1 cellular context compared by ENCODE assay signal in the genomic region with DNA sequence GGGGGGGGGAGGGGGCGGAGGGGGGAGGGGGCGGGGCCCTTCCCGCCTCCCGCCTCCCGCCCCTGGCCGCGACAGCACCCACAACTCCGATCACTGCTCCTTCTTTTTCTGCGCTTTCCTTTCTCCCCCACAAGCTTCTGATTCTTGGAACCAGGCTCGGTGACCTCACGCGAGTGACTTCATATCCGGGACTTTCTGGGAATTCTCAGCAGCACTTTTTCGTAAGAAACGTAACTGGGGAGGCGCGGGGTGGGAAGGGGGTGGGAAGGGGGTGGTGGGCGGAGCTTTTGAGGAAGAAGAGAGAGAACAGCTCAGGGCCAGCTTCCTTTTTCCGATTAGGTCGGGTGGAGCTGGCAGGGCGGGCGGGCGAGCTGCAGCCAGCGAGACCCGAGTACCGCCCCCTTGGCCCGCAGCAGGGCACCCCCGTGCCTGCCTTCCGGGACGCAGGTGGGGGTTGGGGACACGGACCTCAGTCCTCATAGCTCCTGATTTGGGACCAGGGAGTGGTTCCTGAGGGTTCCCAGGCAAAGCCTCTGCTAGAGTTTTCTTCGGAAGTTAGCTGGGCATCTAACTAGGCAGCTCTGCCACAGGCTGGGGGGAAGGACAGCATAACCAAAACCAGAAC.
A peak's percentile ranks its signal among the peaks of the same experiment; 100 is the strongest.
TF ChIP-seq lines count a peak whose summit lies in the region.

No MANE protein-coding gene starts in this region.

TF ChIP-seq in K562, 482 proteins besides CTCF, POLR2A, EP300 and RAD21 (continues in another document):
- TF ChIP-seq GTF2F1 (IDR thresholded peaks at IDR 0.05; ENCODE audit: low read depth, low read length): 0 out of 2 replicates have a peak, but pooled peaks have one; percentile 48
- TF ChIP-seq ZNF75A (CRISPR knock-in tag; IDR thresholded peaks at IDR 0.05): no peak
- TF ChIP-seq ELF1 (tag; IDR thresholded peaks at IDR 0.05): peak; percentile 36; the same call in 1 of the 2 replicates
- TF ChIP-seq, protein P1, sequence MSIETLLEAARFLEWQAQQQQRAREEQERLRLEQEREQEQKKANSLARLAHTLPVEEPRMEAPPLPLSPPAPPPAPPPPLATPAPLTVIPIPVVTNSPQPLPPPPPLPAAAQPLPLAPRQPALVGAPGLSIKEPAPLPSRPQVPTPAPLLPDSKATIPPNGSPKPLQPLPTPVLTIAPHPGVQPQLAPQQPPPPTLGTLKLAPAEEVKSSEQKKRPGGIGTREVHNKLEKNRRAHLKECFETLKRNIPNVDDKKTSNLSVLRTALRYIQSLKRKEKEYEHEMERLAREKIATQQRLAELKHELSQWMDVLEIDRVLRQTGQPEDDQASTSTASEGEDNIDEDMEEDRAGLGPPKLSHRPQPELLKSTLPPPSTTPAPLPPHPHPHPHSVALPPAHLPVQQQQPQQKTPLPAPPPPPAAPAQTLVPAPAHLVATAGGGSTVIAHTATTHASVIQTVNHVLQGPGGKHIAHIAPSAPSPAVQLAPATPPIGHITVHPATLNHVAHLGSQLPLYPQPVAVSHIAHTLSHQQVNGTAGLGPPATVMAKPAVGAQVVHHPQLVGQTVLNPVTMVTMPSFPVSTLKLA (conservative IDR thresholded peaks at IDR 0.05): peak in 1 of 2 experiments; percentile 20; a peak in 1 of 4 replicates
- peak; percentile 75 for TF ChIP-seq KDM5B (IDR thresholded peaks at IDR 0.05; ENCODE audit: insufficient replicate concordance, low read depth, low read length)
- no peak for TF ChIP-seq ZNF174 (CRISPR knock-in tag; IDR thresholded peaks at IDR 0.05)
- no peak; the same call in 1 of the 2 replicates for TF ChIP-seq ARID1B (IDR thresholded peaks at IDR 0.05)
- 0 out of 2 replicates have a peak, but pooled peaks have one; percentile 36 for TF ChIP-seq SMAD4 (CRISPR knock-in tag; conservative IDR thresholded peaks at IDR 0.05)
- TF ChIP-seq FIP1L1 (IDR thresholded peaks at IDR 0.05; ENCODE audit: low read depth, low read length, poor library complexity, severe bottlenecking): no peak
- 0 out of 2 replicates have a peak, but pooled peaks have one; percentile 59 for TF ChIP-seq FOXJ2 (tag; IDR thresholded peaks at IDR 0.05)
- TF ChIP-seq ZBTB7A (IDR thresholded peaks at IDR 0.05; ENCODE audit: borderline replicate concordance, control insufficient read depth, low read depth, low read length): peak; percentile 57; the same call in 1 of the 2 replicates
- 0 out of 2 replicates have a peak, but pooled peaks have one; percentile 38 for TF ChIP-seq MBD2 (IDR thresholded peaks at IDR 0.05; ENCODE audit: borderline replicate concordance, low read depth)
- TF ChIP-seq FOXP1 (CRISPR knock-in tag; IDR thresholded peaks at IDR 0.05): no peak
- no peak for TF ChIP-seq NR2C2 (CRISPR knock-in tag; IDR thresholded peaks at IDR 0.05)
- peak; percentile 84 for TF ChIP-seq NR2C2 (tag; IDR thresholded peaks at IDR 0.05)
- 0 out of 2 replicates have a peak, but pooled peaks have one; percentile 40 for TF ChIP-seq HIVEP1 (CRISPR knock-in tag; IDR thresholded peaks at IDR 0.05)
- no peak for TF ChIP-seq SREBF2 (CRISPR knock-in tag; IDR thresholded peaks at IDR 0.05)
- TF ChIP-seq, protein P2, sequence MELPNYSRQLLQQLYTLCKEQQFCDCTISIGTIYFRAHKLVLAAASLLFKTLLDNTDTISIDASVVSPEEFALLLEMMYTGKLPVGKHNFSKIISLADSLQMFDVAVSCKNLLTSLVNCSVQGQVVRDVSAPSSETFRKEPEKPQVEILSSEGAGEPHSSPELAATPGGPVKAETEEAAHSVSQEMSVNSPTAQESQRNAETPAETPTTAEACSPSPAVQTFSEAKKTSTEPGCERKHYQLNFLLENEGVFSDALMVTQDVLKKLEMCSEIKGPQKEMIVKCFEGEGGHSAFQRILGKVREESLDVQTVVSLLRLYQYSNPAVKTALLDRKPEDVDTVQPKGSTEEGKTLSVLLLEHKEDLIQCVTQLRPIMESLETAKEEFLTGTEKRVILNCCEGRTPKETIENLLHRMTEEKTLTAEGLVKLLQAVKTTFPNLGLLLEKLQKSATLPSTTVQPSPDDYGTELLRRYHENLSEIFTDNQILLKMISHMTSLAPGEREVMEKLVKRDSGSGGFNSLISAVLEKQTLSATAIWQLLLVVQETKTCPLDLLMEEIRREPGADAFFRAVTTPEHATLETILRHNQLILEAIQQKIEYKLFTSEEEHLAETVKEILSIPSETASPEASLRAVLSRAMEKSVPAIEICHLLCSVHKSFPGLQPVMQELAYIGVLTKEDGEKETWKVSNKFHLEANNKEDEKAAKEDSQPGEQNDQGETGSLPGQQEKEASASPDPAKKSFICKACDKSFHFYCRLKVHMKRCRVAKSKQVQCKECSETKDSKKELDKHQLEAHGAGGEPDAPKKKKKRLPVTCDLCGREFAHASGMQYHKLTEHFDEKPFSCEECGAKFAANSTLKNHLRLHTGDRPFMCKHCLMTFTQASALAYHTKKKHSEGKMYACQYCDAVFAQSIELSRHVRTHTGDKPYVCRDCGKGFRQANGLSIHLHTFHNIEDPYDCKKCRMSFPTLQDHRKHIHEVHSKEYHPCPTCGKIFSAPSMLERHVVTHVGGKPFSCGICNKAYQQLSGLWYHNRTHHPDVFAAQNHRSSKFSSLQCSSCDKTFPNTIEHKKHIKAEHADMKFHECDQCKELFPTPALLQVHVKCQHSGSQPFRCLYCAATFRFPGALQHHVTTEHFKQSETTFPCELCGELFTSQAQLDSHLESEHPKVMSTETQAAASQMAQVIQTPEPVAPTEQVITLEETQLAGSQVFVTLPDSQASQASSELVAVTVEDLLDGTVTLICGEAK (IDR thresholded peaks at IDR 0.05): peak; percentile 58; the same call in 1 of the 2 replicates
- TF ChIP-seq, protein P2 (CRISPR knock-in tag; IDR thresholded peaks at IDR 0.05): no peak
- TF ChIP-seq SP1 (CRISPR knock-in tag; IDR thresholded peaks at IDR 0.05): peak; percentile 32; the same call in 1 of the 2 replicates
- no peak for TF ChIP-seq ZNF224 (CRISPR knock-in tag; IDR thresholded peaks at IDR 0.05)
- TF ChIP-seq, protein P3, sequence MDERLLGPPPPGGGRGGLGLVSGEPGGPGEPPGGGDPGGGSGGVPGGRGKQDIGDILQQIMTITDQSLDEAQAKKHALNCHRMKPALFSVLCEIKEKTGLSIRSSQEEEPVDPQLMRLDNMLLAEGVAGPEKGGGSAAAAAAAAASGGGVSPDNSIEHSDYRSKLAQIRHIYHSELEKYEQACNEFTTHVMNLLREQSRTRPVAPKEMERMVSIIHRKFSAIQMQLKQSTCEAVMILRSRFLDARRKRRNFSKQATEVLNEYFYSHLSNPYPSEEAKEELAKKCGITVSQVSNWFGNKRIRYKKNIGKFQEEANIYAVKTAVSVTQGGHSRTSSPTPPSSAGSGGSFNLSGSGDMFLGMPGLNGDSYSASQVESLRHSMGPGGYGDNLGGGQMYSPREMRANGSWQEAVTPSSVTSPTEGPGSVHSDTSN (CRISPR knock-in tag; IDR thresholded peaks at IDR 0.05; ENCODE audit: low read depth): no peak
- TF ChIP-seq, protein P3 (tag; conservative IDR thresholded peaks at IDR 0.05; ENCODE audit: low read depth): no peak
- TF ChIP-seq CREB1 (IDR thresholded peaks at IDR 0.05): peak; percentile 92
- TF ChIP-seq CREB1 (CRISPR knock-in tag; IDR thresholded peaks at IDR 0.05): peak; percentile 78; the same call in 1 of the 2 replicates
- TF ChIP-seq, protein P4, sequence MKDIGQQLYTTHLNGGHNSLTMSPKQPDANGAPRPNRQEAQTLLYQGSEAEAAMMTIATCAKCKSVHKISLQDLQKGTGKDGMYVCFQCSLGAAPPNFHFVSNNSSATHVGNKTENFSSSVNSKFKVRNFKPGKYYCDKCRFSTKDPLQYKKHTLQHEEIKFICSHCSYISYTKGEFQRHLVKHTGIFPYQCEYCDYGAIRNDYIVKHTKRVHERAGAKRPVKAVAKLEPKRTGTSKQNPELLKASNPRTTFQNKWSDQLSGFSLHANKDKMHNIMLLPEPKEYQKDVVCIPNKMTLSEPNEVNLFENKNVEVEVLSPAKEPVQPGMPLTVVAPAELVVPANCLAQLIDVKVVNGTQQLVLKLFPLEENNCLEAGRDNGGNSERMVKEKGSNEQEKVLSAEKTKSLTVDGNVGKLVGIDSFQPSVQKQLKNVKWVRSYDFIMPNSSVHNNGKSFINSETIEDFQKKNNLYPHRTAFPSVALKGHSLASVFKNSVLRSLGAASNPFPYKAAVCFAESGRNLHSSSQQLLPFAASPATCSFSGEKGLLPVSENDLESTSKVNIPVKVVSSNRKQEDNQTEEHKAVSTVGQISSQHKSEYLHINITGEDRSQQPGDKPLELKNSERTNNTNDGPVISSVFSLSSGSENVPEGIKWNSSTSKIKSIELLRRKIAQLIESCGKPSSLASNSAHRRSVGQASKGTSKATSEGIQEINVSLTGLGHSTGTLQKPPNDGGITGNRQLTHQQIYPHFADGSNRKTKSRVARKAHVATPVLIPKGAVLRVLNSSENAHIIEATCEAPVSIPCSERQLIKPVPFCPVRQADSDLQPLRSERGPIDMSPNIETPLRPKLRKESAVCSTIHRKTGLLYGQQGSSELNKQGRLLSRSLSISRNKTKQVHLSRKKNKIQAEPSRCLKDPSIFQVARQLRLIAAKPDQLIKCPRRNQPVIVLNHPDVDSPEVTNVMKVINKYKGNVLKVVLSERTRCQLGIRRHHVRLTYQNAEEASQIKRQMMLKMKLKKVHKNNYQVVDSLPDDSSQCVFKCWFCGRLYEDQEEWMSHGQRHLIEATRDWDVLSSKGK (CRISPR knock-in tag; IDR thresholded peaks at IDR 0.05): no peak
- TF ChIP-seq HNRNPH1 (optimal IDR thresholded peaks at IDR 0.05; ENCODE audit: low read depth, low read length): no peak
- peak; percentile 53 for TF ChIP-seq CCNT2 (IDR thresholded peaks at IDR 0.05; ENCODE audit: borderline replicate concordance, extremely low read depth, insufficient read length, low read depth, low read length)
- TF ChIP-seq, protein P5, sequence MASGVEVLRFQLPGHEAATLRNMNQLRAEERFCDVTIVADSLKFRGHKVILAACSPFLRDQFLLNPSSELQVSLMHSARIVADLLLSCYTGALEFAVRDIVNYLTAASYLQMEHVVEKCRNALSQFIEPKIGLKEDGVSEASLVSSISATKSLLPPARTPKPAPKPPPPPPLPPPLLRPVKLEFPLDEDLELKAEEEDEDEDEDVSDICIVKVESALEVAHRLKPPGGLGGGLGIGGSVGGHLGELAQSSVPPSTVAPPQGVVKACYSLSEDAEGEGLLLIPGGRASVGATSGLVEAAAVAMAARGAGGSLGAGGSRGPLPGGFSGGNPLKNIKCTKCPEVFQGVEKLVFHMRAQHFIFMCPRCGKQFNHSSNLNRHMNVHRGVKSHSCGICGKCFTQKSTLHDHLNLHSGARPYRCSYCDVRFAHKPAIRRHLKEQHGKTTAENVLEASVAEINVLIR (CRISPR knock-in tag; IDR thresholded peaks at IDR 0.05): 0 out of 2 replicates have a peak, but pooled peaks have one; percentile 35
- peak; percentile 33 for TF ChIP-seq HNRNPLL (IDR thresholded peaks at IDR 0.05; ENCODE audit: low read depth, low read length, poor library complexity, severe bottlenecking)
- TF ChIP-seq CREM (IDR thresholded peaks at IDR 0.05; ENCODE audit: low read depth): peak; percentile 93
- TF ChIP-seq KLF13 (tag; IDR thresholded peaks at IDR 0.05; ENCODE audit: borderline replicate concordance, low read depth): 0 out of 2 replicates have a peak, but pooled peaks have one; percentile 31
- peak; percentile 63; the same call in 1 of the 2 replicates for TF ChIP-seq NCOA1 (IDR thresholded peaks at IDR 0.05; ENCODE audit: low read depth)
- peak; percentile 88 for TF ChIP-seq GABPA (tag; conservative IDR thresholded peaks at IDR 0.05; ENCODE audit: low read depth)
- TF ChIP-seq ZNF143 (CRISPR knock-in tag; IDR thresholded peaks at IDR 0.05): no peak
- peak; percentile 71 for TF ChIP-seq CHD1 (IDR thresholded peaks at IDR 0.05; ENCODE audit: low read length)
- TF ChIP-seq PHF8 (IDR thresholded peaks at IDR 0.05; ENCODE audit: borderline replicate concordance, low read length): peak; percentile 88
- TF ChIP-seq, protein P6, sequence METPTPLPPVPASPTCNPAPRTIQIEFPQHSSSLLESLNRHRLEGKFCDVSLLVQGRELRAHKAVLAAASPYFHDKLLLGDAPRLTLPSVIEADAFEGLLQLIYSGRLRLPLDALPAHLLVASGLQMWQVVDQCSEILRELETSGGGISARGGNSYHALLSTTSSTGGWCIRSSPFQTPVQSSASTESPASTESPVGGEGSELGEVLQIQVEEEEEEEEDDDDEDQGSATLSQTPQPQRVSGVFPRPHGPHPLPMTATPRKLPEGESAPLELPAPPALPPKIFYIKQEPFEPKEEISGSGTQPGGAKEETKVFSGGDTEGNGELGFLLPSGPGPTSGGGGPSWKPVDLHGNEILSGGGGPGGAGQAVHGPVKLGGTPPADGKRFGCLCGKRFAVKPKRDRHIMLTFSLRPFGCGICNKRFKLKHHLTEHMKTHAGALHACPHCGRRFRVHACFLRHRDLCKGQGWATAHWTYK (CRISPR knock-in tag; IDR thresholded peaks at IDR 0.05): peak; percentile 80
- TF ChIP-seq PHF20 (IDR thresholded peaks at IDR 0.05; ENCODE audit: partially characterized antibody): peak; percentile 42
- peak; percentile 89 for TF ChIP-seq TBP (optimal IDR thresholded peaks at IDR 0.05; ENCODE audit: low read depth, low read length)
- peak; percentile 53 for TF ChIP-seq POLR2AphosphoS5 (IDR thresholded peaks at IDR 0.05; ENCODE audit: control insufficient read depth, insufficient read depth, low read depth, low read length)
